Comparison of ENCODE assay signal across 9 cellular contexts in genomic region chr20:36919715-36920333, GRCh38. TPM values are rescaled to one million over a fixed set of nuclear protein-coding genes. Genes with fewer than 3 reads are reported as not detected.
A peak's percentile ranks its signal among the peaks of the same experiment; 100 is the strongest.
DNase-seq lines count a peak whose midpoint lies in the region; ATAC-seq lines count a peak whose summit lies in the region.
"Had no signal": no experiment of that assay in that cellular context is flagged by ENCODE, and none has a peak within 500 bp of the region (broad histone marks: within the 10 kb centered on the region; RNA-seq: fewer than 3 reads in every experiment).

No MANE protein-coding gene starts in this region.

- no peak overlapping the region for H3K4me3 Mint-ChIP-seq in CD8-positive, alpha-beta memory T cell
- H3K4me3 Mint-ChIP-seq in activated T-cell treated with anti-CD3 and anti-CD28 coated beads, Interleukin-2, amount 50 U/mL, for 24 hours: no peak overlapping the region

- H3K27ac ChIP-seq in CD8-positive, alpha-beta memory T cell (ENCODE audit: low read depth, low read length): no peak overlapping the region

- peak in 3 of 5 donors; percentile 6 to 57 (median 40) for DNase-seq in CD8-positive, alpha-beta memory T cell
- peak; percentile 17 for DNase-seq in GM19238 (ENCODE audit: insufficient read length, low spot score)
- peak; percentile 52 for DNase-seq in NCI-H345 (lab: John Stamatoyannopoulos, UW)
- DNase-seq in activated T-cell treated with anti-CD3 and anti-CD28 coated beads, Interleukin-2, amount 50 U/mL, for 24 hours: no peak
- DNase-seq in foreskin melanocyte: peak; percentile 59
- DNase-seq in pons (ENCODE audit: low spot score): peak; percentile 79
- no peak for DNase-seq in T-helper 9 cell

- no peaks in the 10 kb centered on the region for H3K27me3 ChIP-seq in CD8-positive, alpha-beta memory T cell (ENCODE audit: insufficient read depth, low read length, poor library complexity, severe bottlenecking)

- H3K27me3 Mint-ChIP-seq in CD8-positive, alpha-beta memory T cell: no peaks in the 10 kb centered on the region
- H3K27me3 Mint-ChIP-seq in activated T-cell treated with anti-CD3 and anti-CD28 coated beads, Interleukin-2, amount 50 U/mL, for 24 hours: no peaks in the 10 kb centered on the region

- H3K36me3 ChIP-seq in CD8-positive, alpha-beta memory T cell (ENCODE audit: insufficient read depth, low read length): peaks cover 57% of the 10 kb centered on the region

- no peak for ATAC-seq in GM19324 (IDR thresholded peaks at IDR 0.05; ENCODE audit: low FRiP score, unreplicated experiment)

- POLR2A ChIA-PET in CD8-positive, alpha-beta memory T cell (lab: Charles Lee): interaction anchor here (0.6 to 1.2 kb wide), 2 partner anchors 17 to 168 kb away, joined by 3 read pairs; no protein-coding TSS in a partner anchor

- no peaks in the 10 kb centered on the region for H3K9me3 ChIP-seq in CD8-positive, alpha-beta memory T cell (ENCODE audit: low read length)

- peaks cover 0 to 64% (median 9%) of the 10 kb centered on the region in 3 donors for H3K36me3 Mint-ChIP-seq in CD8-positive, alpha-beta memory T cell
- peaks cover 59% of the 10 kb centered on the region for H3K36me3 Mint-ChIP-seq in activated T-cell treated with anti-CD3 and anti-CD28 coated beads, Interleukin-2, amount 50 U/mL, for 24 hours (ENCODE audit: low read depth)

- peak overlapping the region in 6 of 8 donors; percentile 13 to 92 (median 88) for H3K27ac Mint-ChIP-seq in CD8-positive, alpha-beta memory T cell
- H3K27ac Mint-ChIP-seq in activated T-cell treated with anti-CD3 and anti-CD28 coated beads, Interleukin-2, amount 50 U/mL, for 24 hours: peak overlapping the region; percentile 84

- H3K4me1 ChIP-seq in CD8-positive, alpha-beta memory T cell (ENCODE audit: insufficient read depth, low read length): peaks cover 24% of the 10 kb centered on the region

- no peak overlapping the region for H3K4me3 ChIP-seq in CD8-positive, alpha-beta memory T cell (ENCODE audit: low read length)

- CTCF ChIA-PET in CD8-positive, alpha-beta memory T cell (lab: Charles Lee): interaction anchor here (0.9 to 2.2 kb wide), 9 partner anchors 10 to 162 kb away, joined by 3 to 11 read pairs (median 3); no protein-coding TSS in a partner anchor

- H3K4me1 Mint-ChIP-seq in CD8-positive, alpha-beta memory T cell: peaks cover 11 to 25% (median 22%) of the 10 kb centered on the region in 3 donors
- peaks cover 22% of the 10 kb centered on the region for H3K4me1 Mint-ChIP-seq in activated T-cell treated with anti-CD3 and anti-CD28 coated beads, Interleukin-2, amount 50 U/mL, for 24 hours (ENCODE audit: low read depth)

- H3K9me3 Mint-ChIP-seq in CD8-positive, alpha-beta memory T cell: no peaks in the 10 kb centered on the region
- H3K9me3 Mint-ChIP-seq in activated T-cell treated with anti-CD3 and anti-CD28 coated beads, Interleukin-2, amount 50 U/mL, for 24 hours: no peaks in the 10 kb centered on the region

RNA-seq across cellular contexts. Expression of gene SAMHD1, which starts 31.7 kb away (rescaled TPM):
- total RNA-seq in CD8-positive, alpha-beta memory T cell: 10 to 100 TPM; 53.6 to 55.7 TPM
- 252 TPM for polyA plus RNA-seq in CD8-positive, alpha-beta memory T cell

RNA-seq across cellular contexts. Expression of gene TLDC2, which starts 43.9 kb away (rescaled TPM):
- total RNA-seq in CD8-positive, alpha-beta memory T cell: not detected
- polyA plus RNA-seq in CD8-positive, alpha-beta memory T cell: 0.29 TPM
- total RNA-seq: T-helper 2 cell treated with Interferon-gamma antibody and Interleukin-4, amounts not matched to agents 100 ng/mL and 5 ng/mL, for 36 hours had no signal

Comparison
In these comparisons a context has a peak if more than half of its experiments do, and no peak if none do; other contexts are left out.
1. DNase-seq: peak in CD8-positive, alpha-beta memory T cell (3 of 5), GM19238 (single experiment), NCI-H345 (single experiment), foreskin melanocyte (single experiment) and pons (single experiment); none in activated T-cell treated with anti-CD3 and anti-CD28 coated beads, Interleukin-2, amount 50 U/mL, for 24 hours (single experiment) and T-helper 9 cell (single experiment).